24 cellular contexts compared by ENCODE assay signal in the genomic region with DNA sequence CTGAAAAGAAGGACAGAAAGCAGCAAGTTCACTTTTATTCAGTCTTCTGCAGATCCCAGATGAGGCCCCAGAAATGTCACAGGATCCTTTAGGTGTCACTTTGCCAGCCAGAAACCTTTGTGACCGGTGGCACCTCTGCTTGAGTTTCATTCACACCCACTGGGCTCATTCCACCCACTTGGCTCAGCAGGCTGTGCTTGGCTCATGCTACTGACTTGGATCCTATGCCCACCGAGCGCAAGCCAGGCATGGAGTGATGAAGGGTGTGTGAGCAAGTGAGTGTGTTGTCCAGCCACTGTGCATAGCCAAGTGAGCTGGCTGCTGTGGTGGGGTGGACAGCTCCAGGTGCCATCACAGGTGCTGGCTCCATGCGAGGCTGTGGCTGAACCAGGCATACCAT.
DNase-seq lines count a peak whose midpoint lies in the region; TF ChIP-seq lines count a peak whose summit lies in the region.
"Had no signal": no experiment of that assay in that cellular context is flagged by ENCODE, and none has a peak within 500 bp of the region (broad histone marks: within the 10 kb centered on the region; RNA-seq: fewer than 3 reads in every experiment).

No MANE protein-coding gene starts in this region.

- H3K4me1 ChIP-seq in neuronal stem cell (ENCODE audit: control insufficient read depth in 2 of 2, insufficient read depth in 1 of 2, low read depth in 1 of 2, low read length in 2 of 2) (no peaks in the 10 kb centered on the region), tibial artery (peaks cover 0 to 13% (median 0%) of the 10 kb centered on the region in 4 donors)
- H3K4me1 ChIP-seq: Peyer's patch had no signal

- H2BK120ac ChIP-seq in neuronal stem cell (ENCODE audit: low read depth, low read length): no peak overlapping the region

- H3K36me3 ChIP-seq in neuronal stem cell (replicated peaks in 1 of 2; ENCODE audit: control insufficient read depth in 2 of 2, insufficient read depth in 2 of 2, low read length in 2 of 2) (no peaks in the 10 kb centered on the region), tibial artery (no peaks in the 10 kb centered on the region)
- H3K36me3 ChIP-seq: MG63, Peyer's patch had no signal

- H3K14ac ChIP-seq in neuronal stem cell (ENCODE audit: low read length): no peak overlapping the region

- TF ChIP-seq CTCF in tibial artery (IDR thresholded peaks at IDR 0.05) (no peak), HFFc6 (IDR thresholded peaks at IDR 0.05) (no peak)

- no peaks in the 10 kb centered on the region for H3K4me1 Mint-ChIP-seq in HFFc6 (ENCODE audit: low read depth)

- H3K9ac ChIP-seq in neuronal stem cell (ENCODE audit: low read depth, low read length, poor library complexity): peak overlapping the region; percentile 53

- H3K9me3 ChIP-seq in neuronal stem cell (replicated peaks in 1 of 2; ENCODE audit: control insufficient read depth in 2 of 2, insufficient read depth in 1 of 2, low read depth in 1 of 2, low read length in 2 of 2) (peaks cover 2% of the 10 kb centered on the region in 2 donors), tibial artery (no peaks in the 10 kb centered on the region)
- H3K9me3 ChIP-seq: MG63, Peyer's patch had no signal

- no peaks in the 10 kb centered on the region for H3K36me3 Mint-ChIP-seq in HFFc6 (ENCODE audit: low read depth)

- H2BK12ac ChIP-seq in neuronal stem cell (ENCODE audit: low read length): no peak overlapping the region

- no peak overlapping the region for H3K4me3 Mint-ChIP-seq in HFFc6

- no peaks in the 10 kb centered on the region for H3K79me1 ChIP-seq in neuronal stem cell (ENCODE audit: low read depth, low read length)

- H3K18ac ChIP-seq in neuronal stem cell (ENCODE audit: low read length): peak overlapping the region; percentile 2

- H3K27me3 ChIP-seq in neuronal stem cell (ENCODE audit: control insufficient read depth in 3 of 3, insufficient read depth in 3 of 3, low read depth in 1 of 3, low read length in 3 of 3) (no peaks in the 10 kb centered on the region), tibial artery (no peaks in the 10 kb centered on the region)
- H3K27me3 ChIP-seq: MG63, Peyer's patch had no signal

- H3K4me2 ChIP-seq in neuronal stem cell (ENCODE audit: insufficient read depth, low read length, poor library complexity, severe bottlenecking): no peak overlapping the region

- H2BK5ac ChIP-seq in neuronal stem cell (ENCODE audit: low read length): peak overlapping the region; percentile 9

- WGBS in neuronal stem cell (ENCODE audit: extremely low coverage in 2 of 2, insufficient read length in 2 of 2, insufficient replicate concordance in 1 of 2), 2 donors: no CpG with 5 or more reads among the region's 4 CpGs

- no peaks in the 10 kb centered on the region for H3K9me3 Mint-ChIP-seq in HFFc6

- no peaks in the 10 kb centered on the region for H3K27me3 Mint-ChIP-seq in HFFc6 (ENCODE audit: insufficient read depth)

- H3K4ac ChIP-seq in neuronal stem cell (ENCODE audit: low read length): no peak overlapping the region

- H4K91ac ChIP-seq in neuronal stem cell (ENCODE audit: low read depth, low read length, poor library complexity): no peak overlapping the region

- no peak overlapping the region for H4K8ac ChIP-seq in neuronal stem cell (ENCODE audit: low read depth, low read length)

- no peak overlapping the region for H3K27ac ChIP-seq in neuronal stem cell (replicated peaks; ENCODE audit: low read length)
- H3K27ac ChIP-seq in tibial artery: no peak overlapping the region
- H3K27ac ChIP-seq: 22Rv1, Peyer's patch had no signal

- no peak overlapping the region for H3K27ac Mint-ChIP-seq in HFFc6

- peak; percentile 8 to 39 for DNase-seq in NCI-H446 (lab: John Stamatoyannopoulos, UW)
- no peak for DNase-seq in NCI-H446 treated with DMSO at 0.1 percent for 48 hours (lab: John Stamatoyannopoulos, UW)
- DNase-seq in RPMI8226: peak; percentile 12
- DNase-seq in neuronal stem cell (ENCODE audit: low spot score): no peak
- DNase-seq in tibial artery: no peak
- no peak for DNase-seq in NOMO-1 treated with DMSO at 0.1 percent for 48 hours (lab: John Stamatoyannopoulos, UW; ENCODE audit: unreplicated experiment)
- no peak for DNase-seq in ureter (ENCODE audit: low spot score)
- no peak for DNase-seq in HFFc6
- DNase-seq: ACHN, Calu3, DMS79 treated with DMSO at 0.1 percent for 48 hours, GF-D8, H7, IMR-90, KG1, MG63, NCI-H1105 treated with DMSO at 0.1 percent for 48 hours, NCI-H146, NCI-H1930, NCI-H2107, NCI-H526 treated with DMSO at 0.1 percent for 48 hours, Peyer's patch, SHP77 had no signal

- H3K4me3 ChIP-seq in neuronal stem cell (ENCODE audit: low read length in 2 of 2): peak overlapping the region in 1 of 2 donors; percentile 65
- H3K4me3 ChIP-seq in tibial artery: peak overlapping the region; percentile 3 to 13
- H3K4me3 ChIP-seq: MG63, Peyer's patch had no signal

- no peak overlapping the region for H2AK5ac ChIP-seq in neuronal stem cell (ENCODE audit: low read depth, low read length)

- no peak overlapping the region for H3K23ac ChIP-seq in neuronal stem cell (ENCODE audit: low read depth, low read length, poor library complexity)

- no peak overlapping the region for H2BK15ac ChIP-seq in neuronal stem cell (ENCODE audit: low read length)

- no peak overlapping the region for H2AFZ ChIP-seq in neuronal stem cell (ENCODE audit: low read length)

- intact Hi-C loops in tibial artery (cut with DNase I; ENCODE audit: low total_unique reads): no loop called here

Comparison
In these comparisons a context has a peak if more than half of its experiments do, and no peak if none do; other contexts are left out.
1. DNase-seq: peak in NCI-H446 (2 of 2) and RPMI8226 (single experiment); none in NCI-H446 treated with DMSO at 0.1 percent for 48 hours (single experiment), neuronal stem cell (single experiment), tibial artery (0 of 2), NOMO-1 treated with DMSO at 0.1 percent for 48 hours (single experiment), ureter (single experiment) and HFFc6 (single experiment).